In the genomic region with DNA sequence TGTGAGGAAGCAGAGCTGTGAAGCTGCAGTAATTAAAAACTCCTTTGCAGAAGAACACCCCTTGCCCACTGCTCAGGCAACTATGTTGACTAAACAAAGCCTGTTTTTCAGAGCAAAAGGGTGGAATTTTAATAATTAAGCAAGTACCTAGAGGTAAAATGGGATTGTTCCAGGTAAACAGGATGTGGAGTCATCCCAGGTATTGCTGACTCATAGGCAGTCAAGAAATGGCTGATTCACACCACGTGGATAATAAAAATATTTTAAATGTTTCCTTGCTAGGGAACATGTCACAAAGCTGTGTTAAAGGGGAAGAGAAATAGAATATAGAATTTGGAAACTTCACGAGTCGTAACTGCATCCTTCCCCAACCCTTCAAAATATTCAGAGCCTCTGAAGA, we compare ENCODE assay signal across 22 cellular contexts.
DNase-seq lines count a peak whose midpoint lies in the region; ATAC-seq, FAIRE-seq and TF ChIP-seq lines count a peak whose summit lies in the region.
"Had no signal": no experiment of that assay in that cellular context is flagged by ENCODE, and none has a peak within 500 bp of the region (broad histone marks: within the 10 kb centered on the region; RNA-seq: fewer than 3 reads in every experiment).

No MANE protein-coding gene starts in this region.

- H3K9me3 ChIP-seq in psoas muscle = peaks cover 16% of the 10 kb centered on the region
- H3K9me3 ChIP-seq: BE2C had no signal

- H3K27ac ChIP-seq in psoas muscle = no peak overlapping the region

- H3K36me3 ChIP-seq in bronchial epithelial cell (ENCODE audit: control insufficient read depth, insufficient read depth, low read length) (no peaks in the 10 kb centered on the region), psoas muscle (ENCODE audit: insufficient read depth in 1 of 2, low read depth in 1 of 2) (no peaks in the 10 kb centered on the region)
- H3K36me3 ChIP-seq: BE2C had no signal

- H3K4me1 ChIP-seq in psoas muscle = no peaks in the 10 kb centered on the region

- intact Hi-C loops in psoas muscle (cut with DNase I) = no loop called here

- 63 to 75% (median 67%) methylated on average over 3 of the region's 3 CpGs for WGBS in psoas muscle, 3 donors

- H3K27me3 ChIP-seq in bronchial epithelial cell (ENCODE audit: control insufficient read depth, insufficient read depth, low read length) = no peaks in the 10 kb centered on the region
- no peaks in the 10 kb centered on the region for H3K27me3 ChIP-seq in psoas muscle (ENCODE audit: insufficient read depth in 3 of 3, low read length in 2 of 3)
- H3K27me3 ChIP-seq: BE2C had no signal

- no peak for FAIRE-seq in bronchial epithelial cell (lab: Jason Lieb, UNC)
- FAIRE-seq: GM12891, GM18507, H54 had no signal

- ATAC-seq in psoas muscle (no peak), GM18858 (IDR thresholded peaks at IDR 0.05; ENCODE audit: unreplicated experiment) (no peak)

- TF ChIP-seq CTCF in bronchial epithelial cell (IDR thresholded peaks at IDR 0.05; ENCODE audit: insufficient read depth, low read length, severe bottlenecking) (no peak), psoas muscle (IDR thresholded peaks at IDR 0.05) (no peak)

- H3K4me3 ChIP-seq in bronchial epithelial cell (ENCODE audit: low read depth, low read length) = no peak overlapping the region
- no peak overlapping the region for H3K4me3 ChIP-seq in psoas muscle

- DNase-seq in A172 (ENCODE audit: low spot score) (peak; percentile 11), LoVo (ENCODE audit: low spot score) (peak; percentile 46), bronchial epithelial cell (ENCODE audit: low read depth) (peak; percentile 85), kidney glomerular epithelial cell (lab: John Stamatoyannopoulos, UW) (peak; percentile 34), T-helper 2 cell (no peak), GDM1 (lab: John Stamatoyannopoulos, UW) (no peak), psoas muscle (no peak)
- DNase-seq: 8988T; BE2C; CD4-positive, CD25-positive, alpha-beta regulatory T cell; COR-L47; DMS153; EL; IMR-90; MM.1S; NCI-H1092 treated with DMSO at 0.1 percent for 48 hours; NCI-H2081 treated with DMSO at 0.1 percent for 48 hours; RPMI8226 had no signal

Comparison
In these comparisons a context has a peak if more than half of its experiments do, and no peak if none do; other contexts are left out.
1. DNase-seq: peak in A172 (single experiment), LoVo (single experiment), bronchial epithelial cell (single experiment) and kidney glomerular epithelial cell (single experiment); none in T-helper 2 cell (0 of 5), GDM1 (single experiment) and psoas muscle (0 of 2).